ENCODE assay signal across 10 cellular contexts in the genomic region with DNA sequence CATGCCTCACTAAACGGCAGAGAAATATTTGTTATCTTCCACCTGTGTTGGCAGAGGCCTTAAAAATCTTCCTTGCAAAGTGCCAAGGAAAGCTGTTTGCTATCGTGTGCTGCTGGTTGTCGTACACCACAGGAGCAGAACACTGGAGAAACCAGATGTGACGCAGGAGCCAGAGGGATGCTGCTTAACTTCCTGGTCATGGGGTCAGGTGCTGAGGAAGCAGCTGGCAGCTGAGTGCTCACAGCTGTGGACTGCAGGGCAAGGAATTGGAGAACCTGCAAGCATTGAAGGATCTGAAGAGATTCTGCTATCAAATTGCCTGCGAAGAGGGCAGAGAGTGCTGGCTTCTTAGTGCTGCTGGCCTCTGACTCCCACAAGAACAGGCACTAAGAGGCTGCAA.
DNase-seq lines count a peak whose midpoint lies in the region; ATAC-seq and TF ChIP-seq lines count a peak whose summit lies in the region.
"Had no signal": no experiment of that assay in that cellular context is flagged by ENCODE, and none has a peak within 500 bp of the region (broad histone marks: within the 10 kb centered on the region; RNA-seq: fewer than 3 reads in every experiment).

No MANE protein-coding gene starts in this region.

- H3K36me3 ChIP-seq in MG63, result no peaks in the 10 kb centered on the region

- peak overlapping the region; percentile 22 for H3K4me3 ChIP-seq in HL-60 (replicated peaks; ENCODE audit: insufficient read depth, low read length)
- no peak overlapping the region for H3K4me3 ChIP-seq in MG63

- H3K9me3 ChIP-seq in MG63, result no peaks in the 10 kb centered on the region

- DNase-seq in HL-60 (ENCODE audit: low read depth in 1 of 2, low spot score in 1 of 2) (peak in 1 of 2 experiments; percentile 48), NCI-H2171 (lab: John Stamatoyannopoulos, UW) (peak; percentile 55), ecto neural progenitor cell (ENCODE audit: low spot score) (peak; percentile 42), retina (peak; percentile 26), MG63 (no peak)
- no peak for DNase-seq in activated T-cell treated with anti-CD3 and anti-CD28 coated beads, Interleukin-2, amount 50 U/mL, for 48 hours
- DNase-seq: effector memory CD4-positive, alpha-beta T cell; midbrain; T-helper 9 cell had no signal

- TF ChIP-seq CTCF in HL-60 (IDR thresholded peaks at IDR 0.05; ENCODE audit: insufficient read depth, low read length), result no peak

- no peak overlapping the region for H3K27ac ChIP-seq in HL-60 (replicated peaks)

- ATAC-seq in GM18867 (IDR thresholded peaks at IDR 0.05; ENCODE audit: unreplicated experiment), result no peak

- H3K27me3 ChIP-seq in HL-60 (ENCODE audit: insufficient read depth, poor library complexity, severe bottlenecking) (no peaks in the 10 kb centered on the region), MG63 (no peaks in the 10 kb centered on the region)

Comparison
In these comparisons a context has a peak if more than half of its experiments do, and no peak if none do; other contexts are left out.
1. DNase-seq: peak in NCI-H2171 (single experiment), ecto neural progenitor cell (single experiment) and retina (single experiment); none in activated T-cell treated with anti-CD3 and anti-CD28 coated beads, Interleukin-2, amount 50 U/mL, for 48 hours (0 of 2) and MG63 (single experiment).